Comparison of ENCODE assay signal across 8 cellular contexts in genomic region chr2:24046930-24047702, GRCh38. TPM values are rescaled to one million over a fixed set of nuclear protein-coding genes. Genes with fewer than 3 reads are reported as not detected.
DNase-seq lines count a peak whose midpoint lies in the region; TF ChIP-seq lines count a peak whose summit lies in the region.

Gene WDCP, minus strand, starts transcription at chr2:24047391. Its CDS starts 7,897 bp downstream, at chr2:24039494.

- peaks cover 0 to 7% (median 6%) of the 10 kb centered on the region in 3 experiments; a peak in 5 of 7 replicates for H3K36me3 Mint-ChIP-seq in H9 (ENCODE audit: insufficient read depth in 1 of 3, low read depth in 3 of 3)

- no peak within 1 kb of the TSS for H3K4ac ChIP-seq in H9 (ENCODE audit: low read depth, low read length)

- H3K4me2 ChIP-seq in H9 (ENCODE audit: insufficient read depth, insufficient read length, low read length) = peak within 1 kb of the TSS; percentile 97
- peak within 1 kb of the TSS; percentile 72 for H3K4me2 ChIP-seq in neural cell (ENCODE audit: low read length)

- H2BK15ac ChIP-seq in H9 (ENCODE audit: low read depth, low read length) = no peak within 1 kb of the TSS

- no peaks in the 10 kb centered on the region for H3F3A ChIP-seq in neural cell (ENCODE audit: insufficient read depth, low read length, poor library complexity, severe bottlenecking)

- H3K27ac ChIP-seq in H9 (ENCODE audit: insufficient read length, low read depth, low read length) (peak within 1 kb of the TSS; percentile 13), neural cell (ENCODE audit: low read length) (peak within 1 kb of the TSS; percentile 47), stomach (peak within 1 kb of the TSS; percentile 70 to 85 (median 76))

- peak within 1 kb of the TSS; percentile 89 for H3K9ac ChIP-seq in H9 (ENCODE audit: extremely low read depth, insufficient read length, low read length)
- H3K9ac ChIP-seq in neural cell (ENCODE audit: low read length) = peak within 1 kb of the TSS; percentile 69

- H3K23ac ChIP-seq in H9 (ENCODE audit: insufficient read length, low read depth, low read length) = no peak within 1 kb of the TSS

- peak within 1 kb of the TSS; percentile 78 for H3K4me3 ChIP-seq in MG63
- peak within 1 kb of the TSS; percentile 81 for H3K4me3 ChIP-seq in fibroblast of villous mesenchyme (ENCODE audit: low read depth, low read length)
- peak within 1 kb of the TSS; percentile 75 for H3K4me3 ChIP-seq in neural cell (ENCODE audit: low read length)
- H3K4me3 ChIP-seq in stomach = peak within 1 kb of the TSS; percentile 61 to 87 (median 73)

- no peak within 1 kb of the TSS for H2BK120ac ChIP-seq in H9 (ENCODE audit: low read depth, low read length, poor library complexity, severe bottlenecking)

- peaks cover 5% of the 10 kb centered on the region for H4K20me1 ChIP-seq in H9 (ENCODE audit: control insufficient read depth, insufficient read depth, insufficient read length)
- no peaks in the 10 kb centered on the region for H4K20me1 ChIP-seq in neural cell (ENCODE audit: insufficient read depth)

- H3K23me2 ChIP-seq in H9 (ENCODE audit: insufficient read length, low read depth, low read length, poor library complexity, severe bottlenecking) = peaks cover 9% of the 10 kb centered on the region

- TF ChIP-seq CTCF in H9 (conservative IDR thresholded peaks at IDR 0.05) (no peak), fibroblast of villous mesenchyme (IDR thresholded peaks at IDR 0.05; ENCODE audit: insufficient read depth, low read depth, low read length) (no peak), neural cell (IDR thresholded peaks at IDR 0.05; ENCODE audit: poor library complexity, severe bottlenecking) (peak; percentile 31), stomach (IDR thresholded peaks at IDR 0.05) (no peak)

- no peak within 1 kb of the TSS for H4K8ac ChIP-seq in H9 (replicated peaks; ENCODE audit: insufficient read length, low read depth, low read length)

- H3K79me2 ChIP-seq in H9 (ENCODE audit: insufficient read depth, low read length) = peaks cover 2% of the 10 kb centered on the region; the same call in 1 of the 2 replicates
- peaks cover 12% of the 10 kb centered on the region for H3K79me2 ChIP-seq in neural cell (replicated peaks; ENCODE audit: insufficient read depth, low read length)

- H3K56ac ChIP-seq in H9 (ENCODE audit: insufficient read length, low read depth, low read length) = no peak within 1 kb of the TSS

- no peaks in the 10 kb centered on the region for H3K79me1 ChIP-seq in H9 (ENCODE audit: insufficient read depth, low read depth, low read length, poor library complexity, severe bottlenecking)

- H3K9me3 Mint-ChIP-seq in H9 = no peaks in the 10 kb centered on the region

- no peak within 1 kb of the TSS for H3T11ph ChIP-seq in H9 (ENCODE audit: low read length)

- no peak within 1 kb of the TSS for H2BK12ac ChIP-seq in H9 (ENCODE audit: insufficient read length, low read depth, low read length)

- H3K27me3 Mint-ChIP-seq in H9 (ENCODE audit: low read depth) = no peaks in the 10 kb centered on the region

- no peak within 1 kb of the TSS for H3K14ac ChIP-seq in H9 (ENCODE audit: insufficient read depth, low read length)

- no peak within 1 kb of the TSS for H3K18ac ChIP-seq in H9 (ENCODE audit: insufficient read length, low read depth, low read length)

- DNase-seq in ELR (ENCODE audit: low read depth) (peak; percentile 99), H9 (peak; percentile 99), MG63 (peak; percentile 98), SHP77 treated with DMSO at 0.1 percent for 48 hours (lab: John Stamatoyannopoulos, UW) (peak; percentile 98), fibroblast of villous mesenchyme (ENCODE audit: low read depth) (peak; percentile 99), stomach (peak; percentile 95)
- peak; percentile 97 for DNase-seq in activated effector memory CD4-positive, alpha-beta T cell treated with anti-CD3 and anti-CD28 coated beads, Interleukin-2, amount 50 U/mL, for 16 hours

- TF ChIP-seq POLR2A in stomach (IDR thresholded peaks at IDR 0.05) = no peak

- WGBS in H9 (ENCODE audit: extremely low coverage, insufficient read length, low lambda C conversion rate) = no CpG with 5 or more reads among the region's 38 CpGs
- WGBS in stomach, 5 donors = 0 to 1% (median 0%) methylated on average over 29 to 38 of the region's 38 CpGs

- TF ChIP-seq EP300 in neural cell (conservative IDR thresholded peaks at IDR 0.05; ENCODE audit: poor library complexity, severe bottlenecking) (no peak), stomach (IDR thresholded peaks at IDR 0.05) (no peak)

- intact Hi-C loops in stomach (cut with DNase I; ENCODE audit: low total_unique reads) = no loop called here

- H3K27me3 ChIP-seq in H9 (ENCODE audit: insufficient read depth, low read length) = no peaks in the 10 kb centered on the region
- no peaks in the 10 kb centered on the region for H3K27me3 ChIP-seq in MG63
- no peaks in the 10 kb centered on the region for H3K27me3 ChIP-seq in neural cell (ENCODE audit: insufficient read depth, low read depth, low read length)
- peaks cover 0 to 8% (median 3%) of the 10 kb centered on the region in 3 donors for H3K27me3 ChIP-seq in stomach

- peaks cover 15 to 22% of the 10 kb centered on the region in 2 experiments for H3K4me1 Mint-ChIP-seq in H9

- TF ChIP-seq RAD21 in neural cell (conservative IDR thresholded peaks at IDR 0.05) = peak; percentile 29

- H3K4me3 Mint-ChIP-seq in H9 = peak within 1 kb of the TSS; percentile 97 to 99

- no peaks in the 10 kb centered on the region for H3K9me2 ChIP-seq in neural cell (ENCODE audit: insufficient read depth, low read length)

- H3K4me1 ChIP-seq in H9 (ENCODE audit: insufficient read depth, low read length) (0 out of 2 replicates have a peak, but pooled peaks cover 1% of the 10 kb centered on the region), stomach (peaks cover 20 to 56% (median 52%) of the 10 kb centered on the region in 4 donors)

- peaks cover 6% of the 10 kb centered on the region for H3K36me3 ChIP-seq in MG63
- no peaks in the 10 kb centered on the region for H3K36me3 ChIP-seq in neural cell (ENCODE audit: insufficient read depth, low read length)
- no peaks in the 10 kb centered on the region for H3K36me3 ChIP-seq in stomach

- H2BK5ac ChIP-seq in H9 (ENCODE audit: insufficient read length, low read length) = no peak within 1 kb of the TSS

- peak within 1 kb of the TSS; percentile 78 to 97 (median 97); a peak in 6 of 7 replicates for H3K27ac Mint-ChIP-seq in H9

- no peak within 1 kb of the TSS for H4K91ac ChIP-seq in H9 (ENCODE audit: insufficient read length, low read depth, low read length)

- H2AFZ ChIP-seq in H9 (ENCODE audit: low read length) = no peak within 1 kb of the TSS
- H2AFZ ChIP-seq in neural cell (ENCODE audit: low read depth, low read length) = peak within 1 kb of the TSS; percentile 86

- H3K9me3 ChIP-seq in H9 (ENCODE audit: control insufficient read depth, low read depth, low read length) (no peaks in the 10 kb centered on the region), MG63 (no peaks in the 10 kb centered on the region), neural cell (ENCODE audit: low read length) (no peaks in the 10 kb centered on the region), stomach (peaks cover 0 to 2% (median 0%) of the 10 kb centered on the region in 4 donors)

- no peak within 1 kb of the TSS for H2AK5ac ChIP-seq in H9 (ENCODE audit: insufficient read length, low read length)

- no peak within 1 kb of the TSS for H4K5ac ChIP-seq in H9 (ENCODE audit: insufficient read length, low read depth, low read length)

- H2BK20ac ChIP-seq in H9 (ENCODE audit: low read depth, low read length, poor library complexity, severe bottlenecking) = no peak within 1 kb of the TSS

TF ChIP-seq in neural cell, 6 proteins besides CTCF, POLR2A, EP300 and RAD21:
- TF ChIP-seq EZH2 (IDR thresholded peaks at IDR 0.05; ENCODE audit: borderline replicate concordance, insufficient read depth, low read length, poor library complexity, severe bottlenecking) (no peak), POLR2AphosphoS5 (IDR thresholded peaks at IDR 0.05) (peak; percentile 69), MXI1 (conservative IDR thresholded peaks at IDR 0.05; ENCODE audit: poor library complexity, severe bottlenecking) (peak; percentile 96)

RNA-seq across cellular contexts. Expression of gene WDCP, which starts in this region (rescaled TPM):
- total RNA-seq in H9 (2021) (36.9 and 40.0 TPM in 2 replicates), fibroblast of villous mesenchyme (7.7 and 14.7 TPM in 2 replicates), stomach (10 to 100 TPM in 1 of 5 donors, 1 to 10 TPM in 4; 1.2 to 25.9 (median 4.9) TPM)
- total RNA-seq in MG63 (2014; rRNA removed; shearing (Covaris generic); ENCODE audit: low replicate concordance) = 10.6 and 12.2 TPM in 2 replicates
- polyA plus RNA-seq in neural cell (15.7 and 17.0 TPM in 2 replicates), stomach (1 to 10 TPM; 1.5 to 2.0 (median 1.8) TPM)
- polyA minus RNA-seq in neural cell = 27.1 and 30.4 TPM in 2 replicates

Comparison
In these comparisons a context has a peak if more than half of its experiments do, and no peak if none do; other contexts are left out.
1. Peak in every context shown above with its lines: DNase-seq, H3K4me3 ChIP-seq and H3K27ac ChIP-seq.
2. H3K27ac ChIP-seq: peak in every context shown above with its lines; median percentile 76 in stomach; 47 in neural cell; 13 in H9.